Comparison of ENCODE assay signal across 10 cellular contexts in the genomic region with DNA sequence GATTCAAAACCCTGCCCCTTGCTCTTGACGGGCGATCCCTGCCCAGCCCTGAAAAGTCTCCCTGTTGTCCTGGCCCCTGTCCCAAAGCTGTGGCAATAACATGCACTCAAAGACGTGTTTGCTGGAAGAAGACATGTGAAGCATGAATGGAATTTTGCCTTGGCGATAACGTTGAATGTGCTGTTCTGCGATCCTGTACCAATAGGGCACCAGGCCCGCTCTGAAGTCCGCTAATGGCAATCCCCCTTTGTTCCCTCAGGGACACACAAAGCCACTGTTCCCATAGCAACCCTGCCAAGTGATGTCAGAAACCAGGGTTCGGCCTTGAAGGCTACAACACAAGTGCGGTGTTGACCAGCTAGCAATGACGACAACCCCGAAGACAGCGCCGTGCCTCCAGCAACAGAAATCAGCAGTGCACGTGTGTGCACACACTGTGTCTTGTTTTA.
A peak's percentile ranks its signal among the peaks of the same experiment; 100 is the strongest.
DNase-seq lines count a peak whose midpoint lies in the region; ATAC-seq and TF ChIP-seq lines count a peak whose summit lies in the region.
"Had no signal": no experiment of that assay in that cellular context is flagged by ENCODE, and none has a peak within 500 bp of the region (broad histone marks: within the 10 kb centered on the region; RNA-seq: fewer than 3 reads in every experiment).

No MANE protein-coding gene starts in this region.

- no peak overlapping the region for H3K4me3 Mint-ChIP-seq in GM23338

- no peaks in the 10 kb centered on the region for H3K79me2 ChIP-seq in GM23338 (replicated peaks; ENCODE audit: insufficient read depth)

- no peaks in the 10 kb centered on the region for H3F3A ChIP-seq in GM23338 (replicated peaks; ENCODE audit: low read depth)

- H3K27me3 ChIP-seq in GM23338 (ENCODE audit: insufficient read depth) = no peaks in the 10 kb centered on the region

- H3K27ac Mint-ChIP-seq in GM23338 = peak overlapping the region; percentile 46; the same call in 1 of the 2 replicates

- H3K4me1 Mint-ChIP-seq in GM23338 = peaks cover 33% of the 10 kb centered on the region

- peaks cover 3% of the 10 kb centered on the region for H3K27me3 Mint-ChIP-seq in GM23338 (ENCODE audit: insufficient read depth, low read depth, poor library complexity)

- no peaks in the 10 kb centered on the region for H3K36me3 ChIP-seq in GM23338 (ENCODE audit: insufficient read depth)

- H3K36me3 Mint-ChIP-seq in GM23338 (ENCODE audit: low read depth) = no peaks in the 10 kb centered on the region

- H3K4me2 ChIP-seq in GM23338 = no peak overlapping the region

- TF ChIP-seq CTCF in GM23338 (conservative IDR thresholded peaks at IDR 0.05; ENCODE audit: low read depth in 2 of 2) = no peak
- TF ChIP-seq CTCF in cardiac fibroblast (IDR thresholded peaks at IDR 0.05; ENCODE audit: low read depth, low read length) = no peak

- H2AFZ ChIP-seq in GM23338 = no peak overlapping the region

- H3K4me1 ChIP-seq in GM23338 (ENCODE audit: insufficient read depth) = peaks cover 34% of the 10 kb centered on the region

- ATAC-seq in GM23338 (peak; percentile 67), GM18873 (IDR thresholded peaks at IDR 0.05; ENCODE audit: low FRiP score, unreplicated experiment) (no peak)

- peak; percentile 85 for DNase-seq in GM23338 (ENCODE audit: low spot score)
- peak; percentile 98 to 100 for DNase-seq in cardiac fibroblast (ENCODE audit: low read depth in 2 of 2)
- peak; percentile 54 for DNase-seq in iPS-NIHi7 (ENCODE audit: extremely low spot score)
- peak; percentile 85 for DNase-seq in renal cortical epithelial cell (ENCODE audit: low read depth)
- no peak for DNase-seq in CD1c-positive myeloid dendritic cell (ENCODE audit: extremely low spot score)
- DNase-seq in dedifferentiated amniotic fluid mesenchymal stem cell (ENCODE audit: extremely low spot score) = no peak
- no peak for DNase-seq in NCI-H524 (lab: John Stamatoyannopoulos, UW)
- DNase-seq: GDM1, Kasumi-1 had no signal

- H3K4me3 ChIP-seq in GM23338 (no peak overlapping the region), cardiac fibroblast (replicated peaks in 1 of 2; ENCODE audit: low read depth in 2 of 2, low read length in 2 of 2) (no peak overlapping the region)

- H3K27ac ChIP-seq in GM23338 (ENCODE audit: low read depth) = no peak overlapping the region

- H3K9me2 ChIP-seq in GM23338 (ENCODE audit: insufficient read depth) = no peaks in the 10 kb centered on the region

- no peaks in the 10 kb centered on the region for H3K9me3 Mint-ChIP-seq in GM23338

- H4K20me1 ChIP-seq in GM23338 (replicated peaks; ENCODE audit: insufficient read depth) = no peaks in the 10 kb centered on the region

TF ChIP-seq in GM23338, 12 proteins besides CTCF, POLR2A, EP300 and RAD21 (continues in another document):
- TF ChIP-seq EZH2phosphoT487 (IDR thresholded peaks at IDR 0.05; ENCODE audit: unreplicated experiment) = no peak
- no peak for TF ChIP-seq JUNB (IDR thresholded peaks at IDR 0.05; ENCODE audit: unreplicated experiment)
- no peak for TF ChIP-seq POLR2AphosphoS5 (IDR thresholded peaks at IDR 0.05; ENCODE audit: low read depth)
- no peak for TF ChIP-seq NANOG (IDR thresholded peaks at IDR 0.05; ENCODE audit: borderline replicate concordance)
- TF ChIP-seq CREB1 (CRISPR knock-in tag; IDR thresholded peaks at IDR 0.05; ENCODE audit: low read depth) = no peak
- TF ChIP-seq ZNF114 (CRISPR knock-in tag; IDR thresholded peaks at IDR 0.05) = no peak
- TF ChIP-seq, protein P1, sequence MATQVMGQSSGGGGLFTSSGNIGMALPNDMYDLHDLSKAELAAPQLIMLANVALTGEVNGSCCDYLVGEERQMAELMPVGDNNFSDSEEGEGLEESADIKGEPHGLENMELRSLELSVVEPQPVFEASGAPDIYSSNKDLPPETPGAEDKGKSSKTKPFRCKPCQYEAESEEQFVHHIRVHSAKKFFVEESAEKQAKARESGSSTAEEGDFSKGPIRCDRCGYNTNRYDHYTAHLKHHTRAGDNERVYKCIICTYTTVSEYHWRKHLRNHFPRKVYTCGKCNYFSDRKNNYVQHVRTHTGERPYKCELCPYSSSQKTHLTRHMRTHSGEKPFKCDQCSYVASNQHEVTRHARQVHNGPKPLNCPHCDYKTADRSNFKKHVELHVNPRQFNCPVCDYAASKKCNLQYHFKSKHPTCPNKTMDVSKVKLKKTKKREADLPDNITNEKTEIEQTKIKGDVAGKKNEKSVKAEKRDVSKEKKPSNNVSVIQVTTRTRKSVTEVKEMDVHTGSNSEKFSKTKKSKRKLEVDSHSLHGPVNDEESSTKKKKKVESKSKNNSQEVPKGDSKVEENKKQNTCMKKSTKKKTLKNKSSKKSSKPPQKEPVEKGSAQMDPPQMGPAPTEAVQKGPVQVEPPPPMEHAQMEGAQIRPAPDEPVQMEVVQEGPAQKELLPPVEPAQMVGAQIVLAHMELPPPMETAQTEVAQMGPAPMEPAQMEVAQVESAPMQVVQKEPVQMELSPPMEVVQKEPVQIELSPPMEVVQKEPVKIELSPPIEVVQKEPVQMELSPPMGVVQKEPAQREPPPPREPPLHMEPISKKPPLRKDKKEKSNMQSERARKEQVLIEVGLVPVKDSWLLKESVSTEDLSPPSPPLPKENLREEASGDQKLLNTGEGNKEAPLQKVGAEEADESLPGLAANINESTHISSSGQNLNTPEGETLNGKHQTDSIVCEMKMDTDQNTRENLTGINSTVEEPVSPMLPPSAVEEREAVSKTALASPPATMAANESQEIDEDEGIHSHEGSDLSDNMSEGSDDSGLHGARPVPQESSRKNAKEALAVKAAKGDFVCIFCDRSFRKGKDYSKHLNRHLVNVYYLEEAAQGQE (IDR thresholded peaks at IDR 0.05; ENCODE audit: unreplicated experiment) = no peak
- TF ChIP-seq, protein P2, sequence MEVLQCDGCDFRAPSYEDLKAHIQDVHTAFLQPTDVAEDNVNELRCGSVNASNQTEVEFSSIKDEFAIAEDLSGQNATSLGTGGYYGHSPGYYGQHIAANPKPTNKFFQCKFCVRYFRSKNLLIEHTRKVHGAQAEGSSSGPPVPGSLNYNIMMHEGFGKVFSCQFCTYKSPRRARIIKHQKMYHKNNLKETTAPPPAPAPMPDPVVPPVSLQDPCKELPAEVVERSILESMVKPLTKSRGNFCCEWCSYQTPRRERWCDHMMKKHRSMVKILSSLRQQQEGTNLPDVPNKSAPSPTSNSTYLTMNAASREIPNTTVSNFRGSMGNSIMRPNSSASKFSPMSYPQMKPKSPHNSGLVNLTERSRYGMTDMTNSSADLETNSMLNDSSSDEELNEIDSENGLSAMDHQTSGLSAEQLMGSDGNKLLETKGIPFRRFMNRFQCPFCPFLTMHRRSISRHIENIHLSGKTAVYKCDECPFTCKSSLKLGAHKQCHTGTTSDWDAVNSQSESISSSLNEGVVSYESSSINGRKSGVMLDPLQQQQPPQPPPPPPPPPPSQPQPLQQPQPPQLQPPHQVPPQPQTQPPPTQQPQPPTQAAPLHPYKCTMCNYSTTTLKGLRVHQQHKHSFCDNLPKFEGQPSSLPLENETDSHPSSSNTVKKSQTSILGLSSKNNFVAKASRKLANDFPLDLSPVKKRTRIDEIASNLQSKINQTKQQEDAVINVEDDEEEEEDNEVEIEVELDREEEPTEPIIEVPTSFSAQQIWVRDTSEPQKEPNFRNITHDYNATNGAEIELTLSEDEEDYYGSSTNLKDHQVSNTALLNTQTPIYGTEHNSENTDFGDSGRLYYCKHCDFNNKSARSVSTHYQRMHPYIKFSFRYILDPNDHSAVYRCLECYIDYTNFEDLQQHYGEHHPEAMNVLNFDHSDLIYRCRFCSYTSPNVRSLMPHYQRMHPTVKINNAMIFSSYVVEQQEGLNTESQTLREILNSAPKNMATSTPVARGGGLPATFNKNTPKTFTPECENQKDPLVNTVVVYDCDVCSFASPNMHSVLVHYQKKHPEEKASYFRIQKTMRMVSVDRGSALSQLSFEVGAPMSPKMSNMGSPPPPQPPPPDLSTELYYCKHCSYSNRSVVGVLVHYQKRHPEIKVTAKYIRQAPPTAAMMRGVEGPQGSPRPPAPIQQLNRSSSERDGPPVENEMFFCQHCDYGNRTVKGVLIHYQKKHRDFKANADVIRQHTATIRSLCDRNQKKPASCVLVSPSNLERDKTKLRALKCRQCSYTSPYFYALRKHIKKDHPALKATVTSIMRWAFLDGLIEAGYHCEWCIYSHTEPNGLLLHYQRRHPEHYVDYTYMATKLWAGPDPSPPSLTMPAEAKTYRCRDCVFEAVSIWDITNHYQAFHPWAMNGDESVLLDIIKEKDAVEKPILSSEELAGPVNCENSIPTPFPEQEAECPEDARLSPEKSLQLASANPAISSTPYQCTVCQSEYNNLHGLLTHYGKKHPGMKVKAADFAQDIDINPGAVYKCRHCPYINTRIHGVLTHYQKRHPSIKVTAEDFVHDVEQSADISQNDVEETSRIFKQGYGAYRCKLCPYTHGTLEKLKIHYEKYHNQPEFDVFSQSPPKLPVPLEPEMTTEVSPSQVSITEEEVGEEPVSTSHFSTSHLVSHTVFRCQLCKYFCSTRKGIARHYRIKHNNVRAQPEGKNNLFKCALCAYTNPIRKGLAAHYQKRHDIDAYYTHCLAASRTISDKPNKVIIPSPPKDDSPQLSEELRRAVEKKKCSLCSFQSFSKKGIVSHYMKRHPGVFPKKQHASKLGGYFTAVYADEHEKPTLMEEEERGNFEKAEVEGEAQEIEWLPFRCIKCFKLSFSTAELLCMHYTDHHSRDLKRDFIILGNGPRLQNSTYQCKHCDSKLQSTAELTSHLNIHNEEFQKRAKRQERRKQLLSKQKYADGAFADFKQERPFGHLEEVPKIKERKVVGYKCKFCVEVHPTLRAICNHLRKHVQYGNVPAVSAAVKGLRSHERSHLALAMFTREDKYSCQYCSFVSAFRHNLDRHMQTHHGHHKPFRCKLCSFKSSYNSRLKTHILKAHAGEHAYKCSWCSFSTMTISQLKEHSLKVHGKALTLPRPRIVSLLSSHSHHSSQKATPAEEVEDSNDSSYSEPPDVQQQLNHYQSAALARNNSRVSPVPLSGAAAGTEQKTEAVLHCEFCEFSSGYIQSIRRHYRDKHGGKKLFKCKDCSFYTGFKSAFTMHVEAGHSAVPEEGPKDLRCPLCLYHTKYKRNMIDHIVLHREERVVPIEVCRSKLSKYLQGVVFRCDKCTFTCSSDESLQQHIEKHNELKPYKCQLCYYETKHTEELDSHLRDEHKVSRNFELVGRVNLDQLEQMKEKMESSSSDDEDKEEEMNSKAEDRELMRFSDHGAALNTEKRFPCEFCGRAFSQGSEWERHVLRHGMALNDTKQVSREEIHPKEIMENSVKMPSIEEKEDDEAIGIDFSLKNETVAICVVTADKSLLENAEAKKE (CRISPR knock-in tag; IDR thresholded peaks at IDR 0.05) = no peak
- no peak for TF ChIP-seq STAT1 (IDR thresholded peaks at IDR 0.05; ENCODE audit: unreplicated experiment)

Comparison
In these comparisons a context has a peak if more than half of its experiments do, and no peak if none do; other contexts are left out.
1. DNase-seq: peak in GM23338 (single experiment), cardiac fibroblast (2 of 2), iPS-NIHi7 (single experiment) and renal cortical epithelial cell (single experiment); none in CD1c-positive myeloid dendritic cell (single experiment), dedifferentiated amniotic fluid mesenchymal stem cell (single experiment) and NCI-H524 (0 of 2).